ENCODE assay signal across 8 cellular contexts in genomic region chr10:102118867-102119266, GRCh38. TPM values are rescaled to one million over a fixed set of nuclear protein-coding genes. Genes with fewer than 3 reads are reported as not detected.
DNase-seq lines count a peak whose midpoint lies in the region; ATAC-seq and TF ChIP-seq lines count a peak whose summit lies in the region.

No MANE protein-coding gene starts in this region.

- no peak for DNase-seq in CD4-positive, alpha-beta T cell
- DNase-seq in inferior parietal cortex (ENCODE audit: extremely low spot score) (peak; percentile 22), putamen (ENCODE audit: low spot score) (no peak)
- DNase-seq in stimulated activated effector memory CD8-positive, alpha-beta T cell treated with anti-CD3 and anti-CD28 coated beads, Interleukin-12 subunit alpha, Interleukin-12 subunit beta, amount 100 ng/mL, for 72 hours (ENCODE audit: low spot score in 2 of 2): no peak

- no peaks in the 10 kb centered on the region for H3K27me3 ChIP-seq in CD4-positive, alpha-beta T cell (ENCODE audit: control insufficient read depth, insufficient read depth, low read length)

- H3K27ac Mint-ChIP-seq in CD4-positive, alpha-beta T cell: peak overlapping the region; percentile 89
- H3K27ac Mint-ChIP-seq in stimulated activated effector memory CD8-positive, alpha-beta T cell treated with anti-CD3 and anti-CD28 coated beads, Interleukin-12 subunit alpha, Interleukin-12 subunit beta, amount 100 ng/mL, for 72 hours: peak overlapping the region; percentile 94

- POLR2A ChIA-PET in CD4-positive, alpha-beta T cell (lab: Charles Lee): interaction anchor here (1.1 to 1.6 kb wide), 4 partner anchors 13 to 332 kb away, joined by 3 to 8 read pairs (median 4); partner anchors contain the start of genes C10orf95, OGA and PPRC1

- CTCF ChIA-PET in CD4-positive, alpha-beta T cell (lab: Charles Lee): interaction anchor here (1.2 to 1.4 kb wide), 4 partner anchors 14 to 278 kb away, joined by 3 to 6 read pairs (median 4); partner anchors contain the start of gene PPRC1

- TF ChIP-seq RAD21 in Ishikawa (IDR thresholded peaks at IDR 0.05; ENCODE audit: low read depth): no peak

- no peak for TF ChIP-seq EP300 in Ishikawa (IDR thresholded peaks at IDR 0.05; ENCODE audit: borderline replicate concordance)

- intact Hi-C loops in CD4-positive, alpha-beta T cell (cut with DNase I, micrococcal nuclease): loop anchor here (2.0 to 5.0 kb wide), 5 partner anchors 33 to 287 kb away; partner anchors contain the start of genes HPS6 (in 2 of the 2), KCNIP2 (in 1 of the 2) and NOLC1 (in 1 of the 2)

- peaks cover 12% of the 10 kb centered on the region for H3K36me3 Mint-ChIP-seq in CD4-positive, alpha-beta T cell (ENCODE audit: low read depth)
- peaks cover 25% of the 10 kb centered on the region for H3K36me3 Mint-ChIP-seq in stimulated activated effector memory CD8-positive, alpha-beta T cell treated with anti-CD3 and anti-CD28 coated beads, Interleukin-12 subunit alpha, Interleukin-12 subunit beta, amount 100 ng/mL, for 72 hours

- no peaks in the 10 kb centered on the region for H3K9me3 Mint-ChIP-seq in CD4-positive, alpha-beta T cell
- no peaks in the 10 kb centered on the region for H3K9me3 Mint-ChIP-seq in stimulated activated effector memory CD8-positive, alpha-beta T cell treated with anti-CD3 and anti-CD28 coated beads, Interleukin-12 subunit alpha, Interleukin-12 subunit beta, amount 100 ng/mL, for 72 hours

- no peaks in the 10 kb centered on the region for H3K27me3 Mint-ChIP-seq in CD4-positive, alpha-beta T cell

- no peaks in the 10 kb centered on the region for H3K9me3 ChIP-seq in CD4-positive, alpha-beta T cell (ENCODE audit: control insufficient read depth, low read length)

- peak overlapping the region; percentile 89 for H3K4me3 Mint-ChIP-seq in CD4-positive, alpha-beta T cell
- peak overlapping the region; percentile 81 for H3K4me3 Mint-ChIP-seq in stimulated activated effector memory CD8-positive, alpha-beta T cell treated with anti-CD3 and anti-CD28 coated beads, Interleukin-12 subunit alpha, Interleukin-12 subunit beta, amount 100 ng/mL, for 72 hours

- TF ChIP-seq CTCF in CD4-positive, alpha-beta T cell (IDR thresholded peaks at IDR 0.05): no peak

- ATAC-seq in CD4-positive, alpha-beta T cell (ENCODE audit: poor library complexity): no peak
- no peak for ATAC-seq in stimulated activated effector memory CD8-positive, alpha-beta T cell treated with anti-CD3 and anti-CD28 coated beads, Interleukin-12 subunit alpha, Interleukin-12 subunit beta, amount 100 ng/mL, for 72 hours
- no peak for ATAC-seq in GM19395 (IDR thresholded peaks at IDR 0.05; ENCODE audit: unreplicated experiment)
- ATAC-seq in HG02870 (IDR thresholded peaks at IDR 0.05; ENCODE audit: unreplicated experiment): no peak

- H3K4me1 Mint-ChIP-seq in CD4-positive, alpha-beta T cell (ENCODE audit: low read depth): peaks cover 64% of the 10 kb centered on the region
- peaks cover 62% of the 10 kb centered on the region for H3K4me1 Mint-ChIP-seq in stimulated activated effector memory CD8-positive, alpha-beta T cell treated with anti-CD3 and anti-CD28 coated beads, Interleukin-12 subunit alpha, Interleukin-12 subunit beta, amount 100 ng/mL, for 72 hours

- H3K27ac ChIP-seq in CD4-positive, alpha-beta T cell (ENCODE audit: low read depth, low read length): peak overlapping the region; percentile 96
- peak overlapping the region; percentile 91 for H3K27ac ChIP-seq in angular gyrus (ENCODE audit: low read depth, low read length)

TF ChIP-seq in Ishikawa, 13 proteins besides CTCF, POLR2A, EP300 and RAD21:
- no peak for TF ChIP-seq REST (IDR thresholded peaks at IDR 0.05; ENCODE audit: low read depth)
- TF ChIP-seq YY1 (IDR thresholded peaks at IDR 0.05; ENCODE audit: low read depth): no peak
- TF ChIP-seq NFIC (IDR thresholded peaks at IDR 0.05): 0 out of 2 replicates have a peak, but pooled peaks have one; percentile 12
- TF ChIP-seq TCF12 (IDR thresholded peaks at IDR 0.05; ENCODE audit: low read depth): no peak
- no peak; the same call in 1 of the 2 replicates for TF ChIP-seq ZBTB7A (IDR thresholded peaks at IDR 0.05; ENCODE audit: low read depth)
- TF ChIP-seq EGR1 (IDR thresholded peaks at IDR 0.05): peak; percentile 40; the same call in 1 of the 2 replicates
- peak; percentile 92 for TF ChIP-seq USF1 (IDR thresholded peaks at IDR 0.05)
- TF ChIP-seq TEAD4 (IDR thresholded peaks at IDR 0.05): 0 out of 2 replicates have a peak, but pooled peaks have one; percentile 5
- TF ChIP-seq, protein P1, sequence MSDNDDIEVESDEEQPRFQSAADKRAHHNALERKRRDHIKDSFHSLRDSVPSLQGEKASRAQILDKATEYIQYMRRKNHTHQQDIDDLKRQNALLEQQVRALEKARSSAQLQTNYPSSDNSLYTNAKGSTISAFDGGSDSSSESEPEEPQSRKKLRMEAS (IDR thresholded peaks at IDR 0.05): peak; percentile 46
- no peak for TF ChIP-seq FOXM1 (IDR thresholded peaks at IDR 0.05; ENCODE audit: borderline replicate concordance, low read depth)
- no peak for TF ChIP-seq TAF1 (IDR thresholded peaks at IDR 0.05; ENCODE audit: low read depth)
- TF ChIP-seq CEBPB (IDR thresholded peaks at IDR 0.05): no peak

RNA-seq across cellular contexts. Expression of gene LDB1, which starts 1.3 kb away (rescaled TPM):
- total RNA-seq in CD4-positive, alpha-beta T cell: 100 to 1,000 TPM; 116 to 117 TPM

RNA-seq across cellular contexts. Expression of gene PPRC1, which starts 14.0 kb away (rescaled TPM):
- 10 to 100 TPM; 22.0 to 22.9 TPM for total RNA-seq in CD4-positive, alpha-beta T cell

RNA-seq across cellular contexts. Expression of gene NOLC1, which starts 33.3 kb away (rescaled TPM):
- 10 to 100 TPM; 34.2 to 36.1 TPM for total RNA-seq in CD4-positive, alpha-beta T cell

RNA-seq across cellular contexts. Expression of gene HPS6, which starts 53.7 kb away (rescaled TPM):
- total RNA-seq in CD4-positive, alpha-beta T cell: 10 to 100 TPM; 12.8 to 15.0 TPM
